In genomic region chr3:14565791-14566588, GRCh38 we compare ENCODE assay signal across 14 cellular contexts. TPM values are rescaled to one million over a fixed set of nuclear protein-coding genes. Genes with fewer than 3 reads are reported as not detected.
DNase-seq lines count a peak whose midpoint lies in the region; ATAC-seq, FAIRE-seq and TF ChIP-seq lines count a peak whose summit lies in the region.
"Had no signal": no experiment of that assay in that cellular context is flagged by ENCODE, and none has a peak within 500 bp of the region (broad histone marks: within the 10 kb centered on the region; RNA-seq: fewer than 3 reads in every experiment).

No MANE protein-coding gene starts in this region.

- H3K27me3 ChIP-seq in mammary epithelial cell (ENCODE audit: insufficient read depth, low read length) (peaks cover 22% of the 10 kb centered on the region), psoas muscle (ENCODE audit: insufficient read depth in 3 of 3, low read length in 2 of 3) (peaks cover 0 to 3% (median 1%) of the 10 kb centered on the region in 3 donors)
- H3K27me3 ChIP-seq: ascending aorta had no signal

- H2AFZ ChIP-seq in mammary epithelial cell (ENCODE audit: low read depth, low read length) = no peak overlapping the region

- whole genome bisulfite sequencing in mammary epithelial cell (ENCODE audit: low coverage, missing lambda C conversion rate) = 30% methylated on average over 13 of the region's 13 CpGs
- WGBS in psoas muscle, 3 donors = 78 to 79% (median 79%) methylated on average over 13 of the region's 13 CpGs

- no peak overlapping the region for H3K27ac Mint-ChIP-seq in type B pancreatic cell

- FAIRE-seq in H54 (lab: Jason Lieb, UNC) = no peak
- FAIRE-seq: islet of Langerhans had no signal

- H3K36me3 Mint-ChIP-seq in type B pancreatic cell = no peaks in the 10 kb centered on the region

- H3K27ac ChIP-seq in mammary epithelial cell (ENCODE audit: insufficient read depth, low read depth, low read length) = no peak overlapping the region
- H3K27ac ChIP-seq in psoas muscle = no peak overlapping the region
- H3K27ac ChIP-seq: ascending aorta, neutrophil had no signal

- no TSS peak for BruUV-seq in mammary epithelial cell (replicated peaks; lab: Mats Ljungman, UMichigan)

- DNase-seq in H54 (ENCODE audit: insufficient read length, low spot score) (peak; percentile 37), OCI-M1 (lab: John Stamatoyannopoulos, UW) (peak; percentile 84), mammary epithelial cell (peak; percentile 47), psoas muscle (no peak), type B pancreatic cell (ENCODE audit: extremely low spot score, unreplicated experiment) (no peak), sciatic nerve (ENCODE audit: low spot score) (no peak), amniotic stem cell (lab: John Stamatoyannopoulos, UW) (no peak)
- DNase-seq in activated T-cell treated with anti-CD3 and anti-CD28 coated beads, Interleukin-2, amount 50 U/mL, for 1 hour = no peak
- DNase-seq: Right ventricle myocardium superior, substantia nigra had no signal

- dilution Hi-C loops in mammary epithelial cell (cut with HindIII; ENCODE audit: low sequenced_read_pairs) = no loop called here

- no peaks in the 10 kb centered on the region for H4K20me1 ChIP-seq in mammary epithelial cell (ENCODE audit: insufficient read depth, low read length)

- intact Hi-C loops in mammary epithelial cell (cut with micrococcal nuclease) = no loop called here
- intact Hi-C loops in psoas muscle (cut with DNase I) = no loop called here
- intact Hi-C loops in sciatic nerve (cut with DNase I) = no loop called here

- no peak overlapping the region for H3K4me3 Mint-ChIP-seq in type B pancreatic cell

- H3K9ac ChIP-seq in mammary epithelial cell (ENCODE audit: insufficient read depth, low read length) = no peak overlapping the region

- peaks cover 20% of the 10 kb centered on the region for H3K27me3 Mint-ChIP-seq in type B pancreatic cell

- ATAC-seq in psoas muscle (peak in 3 of 4 donors; percentile 32 to 62 (median 55)), sciatic nerve (no peak)

- TF ChIP-seq CTCF in mammary epithelial cell (conservative IDR thresholded peaks at IDR 0.05 in 1 of 2, IDR thresholded peaks at IDR 0.05 in 1 of 2; ENCODE audit: extremely low read depth in 1 of 2, insufficient read depth in 1 of 2, low read depth in 1 of 2, low read length in 2 of 2) (no peak), psoas muscle (IDR thresholded peaks at IDR 0.05) (no peak), type B pancreatic cell (conservative IDR thresholded peaks at IDR 0.05) (no peak)

- no peaks in the 10 kb centered on the region for H3K9me3 ChIP-seq in mammary epithelial cell (replicated peaks; ENCODE audit: insufficient read depth, low read length)
- H3K9me3 ChIP-seq in psoas muscle = no peaks in the 10 kb centered on the region
- H3K9me3 ChIP-seq: ascending aorta, neutrophil had no signal

- H3K36me3 ChIP-seq in mammary epithelial cell (ENCODE audit: insufficient read depth, low read length) (no peaks in the 10 kb centered on the region), psoas muscle (ENCODE audit: insufficient read depth in 1 of 2, low read depth in 1 of 2) (no peaks in the 10 kb centered on the region)
- H3K36me3 ChIP-seq: ascending aorta, neutrophil had no signal

- H3K4me1 ChIP-seq in mammary epithelial cell (ENCODE audit: insufficient read depth, low read length) (no peaks in the 10 kb centered on the region), psoas muscle (no peaks in the 10 kb centered on the region)
- H3K4me1 ChIP-seq: ascending aorta had no signal

- no peak overlapping the region for H3K4me2 ChIP-seq in mammary epithelial cell (ENCODE audit: insufficient read depth, low read depth, low read length)

- CTCF ChIA-PET in mammary epithelial cell (lab: Charles Lee; ENCODE audit: low non-redundant PET) = no interaction called here

- no peak for TF ChIP-seq POLR2A in H54 (IDR thresholded peaks at IDR 0.05; ENCODE audit: low read depth, low read length)

- in situ Hi-C loops in mammary epithelial cell (cut with MboI; ENCODE audit: low sequenced_read_pairs in 2 of 2) = no loop called here

- no peaks in the 10 kb centered on the region for H3K79me2 ChIP-seq in mammary epithelial cell (ENCODE audit: insufficient read depth, low read length)

- H3K4me3 ChIP-seq in mammary epithelial cell (replicated peaks in 1 of 3; ENCODE audit: insufficient read depth in 1 of 3, low read depth in 2 of 3, low read length in 3 of 3) (no peak overlapping the region), psoas muscle (no peak overlapping the region)
- H3K4me3 ChIP-seq: ascending aorta had no signal

- H3K4me1 Mint-ChIP-seq in type B pancreatic cell (ENCODE audit: unreplicated experiment) = peaks cover 37% of the 10 kb centered on the region

- no peaks in the 10 kb centered on the region for H3K9me3 Mint-ChIP-seq in type B pancreatic cell

RNA-seq across cellular contexts. Expression of gene GRIP2, which starts 25.8 kb away (rescaled TPM):
- under 1 TPM in 1 of 2 donors, not detected in 1; 0.17 TPM for total RNA-seq in mammary epithelial cell
- 0.01 TPM for polyA plus RNA-seq in mammary epithelial cell
- polyA minus RNA-seq in mammary epithelial cell = not detected
- 10 to 100 TPM in 3 of 4 donors, 1 to 10 TPM in 1; 8.1 to 37.4 (median 29.0) TPM for total RNA-seq in psoas muscle
- 10 to 100 TPM in 1 of 3 donors, 1 to 10 TPM in 2; 2.2 to 24.9 (median 5.0) TPM for polyA plus RNA-seq in psoas muscle
- total RNA-seq in type B pancreatic cell (ENCODE audit: low replicate concordance) = 2.7 and 5.6 TPM in 2 replicates
- 2.3 TPM for total RNA-seq in sciatic nerve
- total RNA-seq: activated CD8-positive, alpha-beta memory T cell treated with anti-CD3 and anti-CD28 coated beads for 36 hours had no signal

Comparison
In these comparisons a context has a peak if more than half of its experiments do, and no peak if none do; other contexts are left out.
1. DNase-seq: peak in H54 (single experiment), OCI-M1 (single experiment) and mammary epithelial cell (single experiment); none in psoas muscle (0 of 2), type B pancreatic cell (single experiment), sciatic nerve (single experiment), amniotic stem cell (single experiment) and activated T-cell treated with anti-CD3 and anti-CD28 coated beads, Interleukin-2, amount 50 U/mL, for 1 hour (single experiment).